ENCODE assay signal across 15 cellular contexts in the genomic region with DNA sequence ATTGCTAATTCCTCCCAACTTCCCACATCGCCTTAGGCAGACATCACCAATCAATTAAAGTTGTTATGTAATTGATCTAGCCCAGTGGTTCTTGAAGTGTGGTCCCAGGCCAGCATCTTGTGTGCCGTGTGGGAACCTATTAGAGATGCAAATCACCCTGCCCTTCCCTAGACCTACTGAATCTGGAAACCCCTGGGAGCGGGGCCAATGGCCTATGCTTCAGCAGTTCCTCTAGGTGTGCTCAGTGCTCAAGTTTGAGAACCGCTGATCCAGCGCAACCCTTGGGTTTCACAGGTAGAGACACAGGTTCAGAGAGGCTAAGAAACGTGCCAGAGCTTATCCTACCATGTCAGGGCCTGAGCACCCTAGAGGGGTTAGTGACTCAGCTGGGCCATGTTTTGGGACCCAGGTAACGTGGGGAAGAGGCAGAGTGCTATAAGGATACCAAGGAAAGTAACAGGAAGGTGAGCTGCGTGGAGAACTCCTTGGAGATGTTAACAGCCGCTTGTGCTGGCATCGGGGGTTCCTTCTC. TPM values are rescaled to one million over a fixed set of nuclear protein-coding genes. Genes with fewer than 3 reads are reported as not detected.
DNase-seq lines count a peak whose midpoint lies in the region; ATAC-seq and TF ChIP-seq lines count a peak whose summit lies in the region.
"Had no signal": no experiment of that assay in that cellular context is flagged by ENCODE, and none has a peak within 500 bp of the region (broad histone marks: within the 10 kb centered on the region; RNA-seq: fewer than 3 reads in every experiment).

No MANE protein-coding gene starts in this region.

- no peaks in the 10 kb centered on the region for H3K27me3 Mint-ChIP-seq in activated CD8-positive, alpha-beta T cell treated with anti-CD3 and anti-CD28 coated beads for 36 hours
- H3K27me3 Mint-ChIP-seq in type B pancreatic cell, result no peaks in the 10 kb centered on the region

- H2AFZ ChIP-seq in hepatocyte (no peak overlapping the region), MM.1S (ENCODE audit: low read length) (no peak overlapping the region)

- H3F3A ChIP-seq in MM.1S (ENCODE audit: insufficient read depth, low read length), result no peaks in the 10 kb centered on the region

- CTCF ChIA-PET in activated CD8-positive, alpha-beta T cell treated with anti-CD3 and anti-CD28 coated beads for 36 hours (lab: Charles Lee), result interaction anchor here (0.9 to 9.7 kb wide), 19 partner anchors 8 to 275 kb away, joined by 3 to 237 read pairs (median 15); partner anchors contain the start of genes PFN3, PRR7 and RGS14

- H3K4me3 Mint-ChIP-seq in activated CD8-positive, alpha-beta T cell treated with anti-CD3 and anti-CD28 coated beads for 36 hours, result no peak overlapping the region
- no peak overlapping the region for H3K4me3 Mint-ChIP-seq in type B pancreatic cell

- H3K9me3 ChIP-seq in right cardiac atrium (ENCODE audit: control insufficient read depth, low read length) (no peaks in the 10 kb centered on the region), hepatocyte (ENCODE audit: low read depth) (no peaks in the 10 kb centered on the region), MM.1S (replicated peaks; ENCODE audit: insufficient read depth, low read length) (no peaks in the 10 kb centered on the region)
- H3K9me3 ChIP-seq: heart left ventricle had no signal

- WGBS in right cardiac atrium, result 90% methylated on average over 10 of the region's 10 CpGs
- 92% methylated on average over 10 of the region's 10 CpGs for WGBS in hepatocyte (ENCODE audit: low lambda C conversion rate, missing lambda C conversion rate)

- no peak overlapping the region for H3K4me2 ChIP-seq in hepatocyte
- H3K4me2 ChIP-seq in MM.1S (ENCODE audit: low read depth, low read length), result no peak overlapping the region
- H3K4me2 ChIP-seq: KMS-11 had no signal

- ATAC-seq in Right ventricle myocardium inferior (no peak), right cardiac atrium (no peak)
- ATAC-seq in activated CD8-positive, alpha-beta T cell treated with anti-CD3 and anti-CD28 coated beads for 36 hours, result no peak
- ATAC-seq: left lobe of liver had no signal

- no peaks in the 10 kb centered on the region for H3K79me2 ChIP-seq in hepatocyte
- no peaks in the 10 kb centered on the region for H3K79me2 ChIP-seq in MM.1S (ENCODE audit: low read length)

- H3K9ac ChIP-seq in MM.1S (ENCODE audit: low read length), result no peak overlapping the region
- H3K9ac ChIP-seq: KMS-11 had no signal

- no peaks in the 10 kb centered on the region for H3K36me3 ChIP-seq in hepatocyte (replicated peaks; ENCODE audit: insufficient read depth, low read depth)
- no peaks in the 10 kb centered on the region for H3K36me3 ChIP-seq in MM.1S (replicated peaks; ENCODE audit: insufficient read depth, low read length)
- H3K36me3 ChIP-seq: heart left ventricle had no signal

- no peak for TF ChIP-seq CTCF in activated CD8-positive, alpha-beta T cell treated with anti-CD3 and anti-CD28 coated beads for 36 hours (IDR thresholded peaks at IDR 0.05)
- no peak for TF ChIP-seq CTCF in hepatocyte (IDR thresholded peaks at IDR 0.05; ENCODE audit: poor library complexity)
- no peak for TF ChIP-seq CTCF in type B pancreatic cell (conservative IDR thresholded peaks at IDR 0.05)
- TF ChIP-seq CTCF in MM.1S (IDR thresholded peaks at IDR 0.05; ENCODE audit: low read length), result no peak

- H4K20me1 ChIP-seq in hepatocyte (ENCODE audit: insufficient read depth, poor library complexity, severe bottlenecking), result no peaks in the 10 kb centered on the region
- no peaks in the 10 kb centered on the region for H4K20me1 ChIP-seq in MM.1S (ENCODE audit: insufficient read depth, low read length)

- peak overlapping the region; percentile 76 for H3K27ac Mint-ChIP-seq in activated CD8-positive, alpha-beta T cell treated with anti-CD3 and anti-CD28 coated beads for 36 hours
- H3K27ac Mint-ChIP-seq in type B pancreatic cell, result peak overlapping the region; percentile 93

- no peaks in the 10 kb centered on the region for H3K36me3 Mint-ChIP-seq in activated CD8-positive, alpha-beta T cell treated with anti-CD3 and anti-CD28 coated beads for 36 hours (ENCODE audit: low read depth)
- H3K36me3 Mint-ChIP-seq in type B pancreatic cell, result no peaks in the 10 kb centered on the region

- POLR2A ChIA-PET in activated CD8-positive, alpha-beta T cell treated with anti-CD3 and anti-CD28 coated beads for 36 hours (lab: Charles Lee), result interaction anchor here (0.7 to 3.3 kb wide), 15 partner anchors 10 to 112 kb away, joined by 3 to 39 read pairs (median 5); partner anchors contain the start of genes LMAN2 and PDLIM7

- H3K4me3 ChIP-seq in right cardiac atrium (ENCODE audit: low read length) (no peak overlapping the region), hepatocyte (no peak overlapping the region), MM.1S (ENCODE audit: low read length) (no peak overlapping the region)
- H3K4me3 ChIP-seq: heart left ventricle had no signal

- intact Hi-C loops in Right ventricle myocardium inferior (cut with DNase I) (loop anchor here (10.0 kb wide), 1 partner anchor 274 kb away; no protein-coding TSS in a partner anchor), right cardiac atrium (cut with DNase I) (loop anchor here in 1 of 4 donors (5.0 kb wide), 1 partner anchor 114 kb away; no protein-coding TSS in a partner anchor), posterior vena cava (cut with DNase I) (loop anchor here (1.0 to 10.0 kb wide), 2 partner anchors 18 to 74 kb away; partner anchors contain the start of gene MXD3 (in 1 of the 2))
- intact Hi-C loops in activated CD8-positive, alpha-beta T cell treated with anti-CD3 and anti-CD28 coated beads for 36 hours (cut with micrococcal nuclease), result no loop called here

- H3K9me2 ChIP-seq in hepatocyte (replicated peaks; ENCODE audit: insufficient read depth), result no peaks in the 10 kb centered on the region
- H3K9me2 ChIP-seq in MM.1S (replicated peaks; ENCODE audit: insufficient read depth, low read length), result no peaks in the 10 kb centered on the region

- H3K27ac ChIP-seq in right cardiac atrium (ENCODE audit: low read length) (no peak overlapping the region), hepatocyte (peak overlapping the region; percentile 72), MM.1S (ENCODE audit: low read length) (no peak overlapping the region)
- H3K27ac ChIP-seq: KMS-11 had no signal

- peaks cover 42% of the 10 kb centered on the region for H3K4me1 Mint-ChIP-seq in activated CD8-positive, alpha-beta T cell treated with anti-CD3 and anti-CD28 coated beads for 36 hours (ENCODE audit: low read depth)
- H3K4me1 Mint-ChIP-seq in type B pancreatic cell (ENCODE audit: unreplicated experiment), result peaks cover 21% of the 10 kb centered on the region

- H3K27me3 ChIP-seq in right cardiac atrium (ENCODE audit: control insufficient read depth, insufficient read depth), result no peaks in the 10 kb centered on the region
- H3K27me3 ChIP-seq in hepatocyte, result no peaks in the 10 kb centered on the region
- H3K27me3 ChIP-seq in MM.1S (replicated peaks; ENCODE audit: insufficient read depth, low read length), result peaks cover 39% of the 10 kb centered on the region

- DNase-seq in Right ventricle myocardium inferior (ENCODE audit: missing footprints) (peak; percentile 18), right cardiac atrium (no peak), hepatocyte (ENCODE audit: low spot score) (no peak), type B pancreatic cell (ENCODE audit: extremely low spot score, unreplicated experiment) (no peak), MM.1S (no peak), NCI-H446 treated with DMSO at 0.1 percent for 48 hours (lab: John Stamatoyannopoulos, UW) (no peak), posterior vena cava (ENCODE audit: low spot score) (no peak)
- DNase-seq in activated CD8-positive, alpha-beta T cell treated with anti-CD3 and anti-CD28 coated beads for 36 hours, result no peak
- DNase-seq: heart left ventricle, NCI-H187 treated with DMSO at 0.1 percent for 48 hours, NCI-H82 had no signal

- no peaks in the 10 kb centered on the region for H3K9me3 Mint-ChIP-seq in activated CD8-positive, alpha-beta T cell treated with anti-CD3 and anti-CD28 coated beads for 36 hours
- H3K9me3 Mint-ChIP-seq in type B pancreatic cell, result no peaks in the 10 kb centered on the region
- H3K9me3 Mint-ChIP-seq: neural crest cell had no signal

- H3K4me1 ChIP-seq in right cardiac atrium (ENCODE audit: control insufficient read depth, insufficient read depth, low read length) (no peaks in the 10 kb centered on the region), hepatocyte (ENCODE audit: insufficient read depth) (peaks cover 3% of the 10 kb centered on the region), MM.1S (ENCODE audit: low read length) (no peaks in the 10 kb centered on the region)

RNA-seq across cellular contexts. Expression of gene SLC34A1, which starts 4.4 kb away (rescaled TPM):
- not detected for total RNA-seq in Right ventricle myocardium inferior
- total RNA-seq in right cardiac atrium, result not detected
- polyA plus RNA-seq in right cardiac atrium, result not detected
- total RNA-seq in activated CD8-positive, alpha-beta T cell treated with anti-CD3 and anti-CD28 coated beads for 36 hours, result under 1 TPM; 0.29 to 0.43 TPM
- total RNA-seq in hepatocyte, result 0.12 TPM in 1 of 2 replicates, not detected in the other
- polyA plus RNA-seq in hepatocyte, result 0.33 TPM in 1 of 2 replicates, not detected in the other
- 0.12 and 0.22 TPM in 2 replicates for total RNA-seq in type B pancreatic cell (ENCODE audit: low replicate concordance)
- not detected for total RNA-seq in posterior vena cava
- total RNA-seq: heart left ventricle had no signal
- polyA plus RNA-seq: adipose tissue, heart left ventricle had no signal

RNA-seq across cellular contexts. Expression of gene PFN3, which starts 11.9 kb away (rescaled TPM):
- total RNA-seq in Right ventricle myocardium inferior (not detected), right cardiac atrium (not detected), hepatocyte (not detected in 2 replicates), type B pancreatic cell (ENCODE audit: low replicate concordance) (not detected in 2 replicates), posterior vena cava (not detected)
- polyA plus RNA-seq in right cardiac atrium (not detected), hepatocyte (not detected in 2 replicates)
- total RNA-seq in activated CD8-positive, alpha-beta T cell treated with anti-CD3 and anti-CD28 coated beads for 36 hours, result not detected
- total RNA-seq: heart left ventricle, left lobe of liver, neural crest cell had no signal
- polyA plus RNA-seq: adipose tissue, heart left ventricle had no signal

RNA-seq across cellular contexts. Expression of gene F12, which starts 20.8 kb away (rescaled TPM):
- not detected for total RNA-seq in Right ventricle myocardium inferior
- total RNA-seq in right cardiac atrium, result under 1 TPM; 0.17 to 0.34 (median 0.26) TPM
- polyA plus RNA-seq in right cardiac atrium, result 0.27 TPM
- total RNA-seq in activated CD8-positive, alpha-beta T cell treated with anti-CD3 and anti-CD28 coated beads for 36 hours, result 1 to 10 TPM; 7.9 TPM
- 16.5 and 18.2 TPM in 2 replicates for total RNA-seq in hepatocyte
- polyA plus RNA-seq in hepatocyte, result 46.6 and 49.8 TPM in 2 replicates
- 3.2 and 5.7 TPM in 2 replicates for total RNA-seq in type B pancreatic cell (ENCODE audit: low replicate concordance)
- total RNA-seq in posterior vena cava, result under 1 TPM; 0.38 to 0.93 TPM

RNA-seq across cellular contexts. Expression of gene RGS14, which starts 30.9 kb away (rescaled TPM):
- 3.9 TPM for total RNA-seq in Right ventricle myocardium inferior
- 1 to 10 TPM; 3.8 to 5.1 (median 4.2) TPM for total RNA-seq in right cardiac atrium
- polyA plus RNA-seq in right cardiac atrium, result 4.6 TPM
- 10 to 100 TPM; 50.4 to 52.5 TPM for total RNA-seq in activated CD8-positive, alpha-beta T cell treated with anti-CD3 and anti-CD28 coated beads for 36 hours
- 26.1 and 36.5 TPM in 2 replicates for total RNA-seq in hepatocyte
- 30.7 and 37.0 TPM in 2 replicates for polyA plus RNA-seq in hepatocyte
- 8.9 and 16.6 TPM in 2 replicates for total RNA-seq in type B pancreatic cell (ENCODE audit: low replicate concordance)
- total RNA-seq in posterior vena cava, result 10 to 100 TPM; 11.3 to 13.4 TPM

RNA-seq across cellular contexts. Expression of gene LMAN2, which starts 37.1 kb away (rescaled TPM):
- 72.3 TPM for total RNA-seq in Right ventricle myocardium inferior
- total RNA-seq in right cardiac atrium, result 10 to 100 TPM; 59.0 to 74.3 (median 68.8) TPM
- 109 TPM for polyA plus RNA-seq in right cardiac atrium
- total RNA-seq in activated CD8-positive, alpha-beta T cell treated with anti-CD3 and anti-CD28 coated beads for 36 hours, result 10 to 100 TPM; 79.9 to 87.5 TPM
- total RNA-seq in hepatocyte, result 357 and 366 TPM in 2 replicates
- 381 and 391 TPM in 2 replicates for polyA plus RNA-seq in hepatocyte
- 102 and 129 TPM in 2 replicates for total RNA-seq in type B pancreatic cell (ENCODE audit: low replicate concordance)
- total RNA-seq in posterior vena cava, result 10 to 100 TPM; 72.4 to 95.7 TPM
